In genomic region chr21:44838038-44838895, GRCh38 we compare ENCODE assay signal across 3 cellular contexts.
TF ChIP-seq lines count a peak whose summit lies in the region.

No MANE protein-coding gene starts in this region.

TF ChIP-seq in GM23338, 12 proteins besides CTCF, POLR2A, EP300 and RAD21 (continues in another document):
- TF ChIP-seq ZNF114 (CRISPR knock-in tag; IDR thresholded peaks at IDR 0.05) (no peak), EZH2 (IDR thresholded peaks at IDR 0.05; ENCODE audit: low read depth, unreplicated experiment) (no peak), ZNF462 (CRISPR knock-in tag; IDR thresholded peaks at IDR 0.05) (no peak), POLR2AphosphoS5 (IDR thresholded peaks at IDR 0.05; ENCODE audit: low read depth) (no peak)

TF ChIP-seq in H1, 55 proteins besides CTCF, POLR2A, EP300 and RAD21:
- TF ChIP-seq TEAD4 (IDR thresholded peaks at IDR 0.05; ENCODE audit: low read depth, low read length) (no peak), CHD2 (IDR thresholded peaks at IDR 0.05; ENCODE audit: low read length) (no peak), CBX8 (IDR thresholded peaks at IDR 0.05; ENCODE audit: borderline replicate concordance, low read depth, low read length) (no peak), JUND (IDR thresholded peaks at IDR 0.05; ENCODE audit: low read length) (no peak), NANOG (IDR thresholded peaks at IDR 0.05; ENCODE audit: insufficient read depth, low read depth, low read length, poor library complexity, severe bottlenecking) (no peak), RFX5 (IDR thresholded peaks at IDR 0.05; ENCODE audit: borderline replicate concordance, low read depth, low read length) (no peak)

TF ChIP-seq in SK-N-SH treated with all-trans-retinoic acid at 6 μM for 48 hours, 23 proteins besides CTCF, POLR2A, EP300 and RAD21:
- no peak for TF ChIP-seq CSRNP3 (CRISPR knock-in tag; IDR thresholded peaks at IDR 0.05)
- TF ChIP-seq GLIS3 (CRISPR knock-in tag; IDR thresholded peaks at IDR 0.05) = no peak
- TF ChIP-seq, protein P1, sequence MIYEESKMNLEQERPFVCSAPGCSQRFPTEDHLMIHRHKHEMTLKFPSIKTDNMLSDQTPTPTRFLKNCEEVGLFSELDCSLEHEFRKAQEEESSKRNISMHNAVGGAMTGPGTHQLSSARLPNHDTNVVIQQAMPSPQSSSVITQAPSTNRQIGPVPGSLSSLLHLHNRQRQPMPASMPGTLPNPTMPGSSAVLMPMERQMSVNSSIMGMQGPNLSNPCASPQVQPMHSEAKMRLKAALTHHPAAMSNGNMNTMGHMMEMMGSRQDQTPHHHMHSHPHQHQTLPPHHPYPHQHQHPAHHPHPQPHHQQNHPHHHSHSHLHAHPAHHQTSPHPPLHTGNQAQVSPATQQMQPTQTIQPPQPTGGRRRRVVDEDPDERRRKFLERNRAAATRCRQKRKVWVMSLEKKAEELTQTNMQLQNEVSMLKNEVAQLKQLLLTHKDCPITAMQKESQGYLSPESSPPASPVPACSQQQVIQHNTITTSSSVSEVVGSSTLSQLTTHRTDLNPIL (CRISPR knock-in tag; IDR thresholded peaks at IDR 0.05; ENCODE audit: low read depth) = no peak
- TF ChIP-seq ARNTL (CRISPR knock-in tag; IDR thresholded peaks at IDR 0.05; ENCODE audit: borderline replicate concordance, low read depth) = no peak
- TF ChIP-seq ESRRG (CRISPR knock-in tag; IDR thresholded peaks at IDR 0.05) = no peak
- no peak for TF ChIP-seq SNAI2 (CRISPR knock-in tag; IDR thresholded peaks at IDR 0.05)
- no peak for TF ChIP-seq ZC3H10 (CRISPR knock-in tag; IDR thresholded peaks at IDR 0.05)
- TF ChIP-seq ZNF565 (CRISPR knock-in tag; conservative IDR thresholded peaks at IDR 0.05; ENCODE audit: low read depth) = no peak
- no peak for TF ChIP-seq CSDC2 (CRISPR knock-in tag; IDR thresholded peaks at IDR 0.05)
- TF ChIP-seq, protein P2, sequence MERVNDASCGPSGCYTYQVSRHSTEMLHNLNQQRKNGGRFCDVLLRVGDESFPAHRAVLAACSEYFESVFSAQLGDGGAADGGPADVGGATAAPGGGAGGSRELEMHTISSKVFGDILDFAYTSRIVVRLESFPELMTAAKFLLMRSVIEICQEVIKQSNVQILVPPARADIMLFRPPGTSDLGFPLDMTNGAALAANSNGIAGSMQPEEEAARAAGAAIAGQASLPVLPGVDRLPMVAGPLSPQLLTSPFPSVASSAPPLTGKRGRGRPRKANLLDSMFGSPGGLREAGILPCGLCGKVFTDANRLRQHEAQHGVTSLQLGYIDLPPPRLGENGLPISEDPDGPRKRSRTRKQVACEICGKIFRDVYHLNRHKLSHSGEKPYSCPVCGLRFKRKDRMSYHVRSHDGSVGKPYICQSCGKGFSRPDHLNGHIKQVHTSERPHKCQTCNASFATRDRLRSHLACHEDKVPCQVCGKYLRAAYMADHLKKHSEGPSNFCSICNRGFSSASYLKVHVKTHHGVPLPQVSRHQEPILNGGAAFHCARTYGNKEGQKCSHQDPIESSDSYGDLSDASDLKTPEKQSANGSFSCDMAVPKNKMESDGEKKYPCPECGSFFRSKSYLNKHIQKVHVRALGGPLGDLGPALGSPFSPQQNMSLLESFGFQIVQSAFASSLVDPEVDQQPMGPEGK (CRISPR knock-in tag; IDR thresholded peaks at IDR 0.05; ENCODE audit: borderline replicate concordance) = no peak
- TF ChIP-seq ISL1 (CRISPR knock-in tag; IDR thresholded peaks at IDR 0.05) = no peak
- no peak for TF ChIP-seq OSR1 (CRISPR knock-in tag; IDR thresholded peaks at IDR 0.05)
- TF ChIP-seq TSHZ2 (CRISPR knock-in tag; IDR thresholded peaks at IDR 0.05) = no peak
- TF ChIP-seq TOX (CRISPR knock-in tag; IDR thresholded peaks at IDR 0.05; ENCODE audit: borderline replicate concordance) = no peak
- TF ChIP-seq ZNF70 (CRISPR knock-in tag; IDR thresholded peaks at IDR 0.05) = no peak
- TF ChIP-seq TCF4 (CRISPR knock-in tag; IDR thresholded peaks at IDR 0.05; ENCODE audit: borderline replicate concordance) = no peak
